In the genomic region with DNA sequence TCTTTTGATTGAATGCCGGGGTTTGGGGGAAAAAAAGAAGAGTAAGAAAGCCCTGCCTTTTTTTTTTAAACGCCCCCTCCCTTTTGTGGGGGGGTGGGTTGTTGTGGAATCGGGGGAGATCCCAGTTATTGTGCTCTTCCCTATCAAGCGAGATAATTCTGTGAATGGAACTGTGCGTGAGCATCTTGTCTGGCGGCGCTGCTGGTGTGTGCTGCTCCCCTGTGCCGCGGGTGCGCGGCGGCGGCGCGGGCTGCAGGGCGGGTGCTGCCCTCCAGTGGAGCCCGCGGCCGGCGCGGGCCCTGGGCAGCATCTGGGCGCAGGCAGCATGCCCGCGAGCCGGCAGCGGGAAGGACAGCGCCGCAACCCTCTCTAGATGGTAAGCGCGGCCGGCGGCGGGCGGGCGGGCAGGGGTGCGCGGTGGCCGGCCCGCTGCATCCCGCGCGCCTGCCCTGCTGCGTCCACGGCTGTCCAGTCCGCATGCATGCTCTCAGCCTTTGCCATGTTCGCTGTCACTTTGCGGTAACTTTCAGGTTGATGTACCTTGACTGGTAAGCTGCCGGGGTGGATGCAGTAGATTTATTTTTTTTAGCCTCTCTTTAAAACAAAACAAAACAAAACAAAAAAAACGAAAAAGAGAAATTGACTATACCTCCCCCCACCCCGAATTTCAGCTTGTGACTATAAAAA, we compare ENCODE assay signal across 8 cellular contexts.
DNase-seq lines count a peak whose midpoint lies in the region; ATAC-seq and TF ChIP-seq lines count a peak whose summit lies in the region.

No MANE protein-coding gene starts in this region.

- TF ChIP-seq CTCF in epithelial cell of esophagus (IDR thresholded peaks at IDR 0.05; ENCODE audit: insufficient read depth, low read depth, low read length, missing control alignments): peak; percentile 36
- TF ChIP-seq CTCF in mucosa of descending colon (IDR thresholded peaks at IDR 0.05): peak; percentile 72

- H3K4me3 ChIP-seq in epithelial cell of esophagus (ENCODE audit: low read length) (peak overlapping the region; percentile 12), mucosa of descending colon (no peak overlapping the region)

- intact Hi-C loops in mucosa of descending colon (cut with DNase I, micrococcal nuclease): no loop called here

- no peaks in the 10 kb centered on the region for H3K9me3 ChIP-seq in mucosa of descending colon

- DNase-seq in A172 (ENCODE audit: low spot score): peak; percentile 58
- peak; percentile 83 for DNase-seq in NCI-H510A treated with DMSO at 0.1 percent for 48 hours (lab: John Stamatoyannopoulos, UW)
- DNase-seq in activated T-cell treated with anti-CD3 and anti-CD28 coated beads for 24 hours (ENCODE audit: low read depth): peak; percentile 19
- DNase-seq in epithelial cell of esophagus (ENCODE audit: low read depth): peak; percentile 82
- peak; percentile 73 to 79 (median 74) for DNase-seq in mucosa of descending colon
- DNase-seq in stimulated activated CD8-positive, alpha-beta memory T cell treated with anti-CD3 and anti-CD28 coated beads, Interleukin-4, amount 100 ng/mL, for 48 hours: peak; percentile 52

- H3K4me1 ChIP-seq in mucosa of descending colon (ENCODE audit: low read depth): no peaks in the 10 kb centered on the region

- ATAC-seq in GM18907 (IDR thresholded peaks at IDR 0.05; ENCODE audit: unreplicated experiment) (peak; percentile 51), mucosa of descending colon (peak; percentile 100), HG03025 (IDR thresholded peaks at IDR 0.05; ENCODE audit: low FRiP score, unreplicated experiment) (no peak)

- H3K36me3 ChIP-seq in mucosa of descending colon (ENCODE audit: low read depth): no peaks in the 10 kb centered on the region

Comparison
In these comparisons a context has a peak if more than half of its experiments do, and no peak if none do; other contexts are left out.
1. DNase-seq: peak in every context shown above with its lines; median percentile 83 in NCI-H510A treated with DMSO at 0.1 percent for 48 hours; 82 in epithelial cell of esophagus; 74 in mucosa of descending colon; 58 in A172; 52 in stimulated activated CD8-positive, alpha-beta memory T cell treated with anti-CD3 and anti-CD28 coated beads, Interleukin-4, amount 100 ng/mL, for 48 hours; 19 in activated T-cell treated with anti-CD3 and anti-CD28 coated beads for 24 hours.